Comparison of ENCODE assay signal across 1 cellular context in the genomic region with DNA sequence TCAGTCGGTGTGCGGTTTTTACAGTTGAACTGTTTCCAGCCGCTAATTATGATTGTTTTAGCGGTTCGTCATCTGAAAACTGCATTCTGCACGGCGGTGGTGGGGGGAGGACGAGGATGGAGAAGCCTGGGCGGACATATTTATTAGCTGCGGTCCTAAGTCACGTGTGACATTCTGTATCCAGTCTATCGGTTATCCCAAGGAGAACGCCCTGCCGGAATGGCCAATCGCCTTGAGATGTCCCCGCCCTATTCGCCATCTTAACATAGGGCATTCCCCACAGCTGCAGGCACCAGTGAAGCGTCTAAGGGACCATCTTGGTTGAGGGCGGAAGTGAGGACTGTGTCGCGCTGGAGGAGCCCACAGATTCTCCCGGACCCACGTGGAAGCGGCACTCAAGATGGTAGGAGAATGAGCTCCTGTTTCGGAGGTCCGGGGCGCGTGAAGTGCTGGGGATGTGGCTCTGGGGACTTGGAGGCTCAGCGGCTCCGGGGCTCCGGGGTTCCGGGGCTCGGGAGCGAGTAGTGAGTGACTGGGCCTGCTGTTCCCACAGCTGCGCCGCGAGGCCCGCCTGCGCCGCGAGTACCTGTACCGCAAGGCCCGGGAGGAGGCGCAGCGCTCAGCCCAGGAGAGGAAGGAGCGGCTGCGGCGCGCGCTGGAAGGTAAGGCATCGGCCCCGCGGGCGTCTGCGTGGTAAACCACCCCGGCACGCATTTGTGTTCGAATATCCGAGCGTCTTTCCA.
TF ChIP-seq lines count a peak whose summit lies in the region.

IMP4 (plus strand) TSS at position 365 of the 743 bp plus-strand sequence; CDS start at position 401, 36 bp downstream.

TF ChIP-seq in HepG2, 621 proteins besides CTCF, POLR2A, EP300 and RAD21 (continued from another document and continues in another):
- 0 out of 2 replicates have a peak, but pooled peaks have one; percentile 55 for TF ChIP-seq ZNF512 (CRISPR knock-in tag; IDR thresholded peaks at IDR 0.05)
- TF ChIP-seq TBL1XR1 (IDR thresholded peaks at IDR 0.05; ENCODE audit: borderline replicate concordance, low read length, partially characterized antibody) = no peak
- TF ChIP-seq ZNF615 (CRISPR knock-in tag; IDR thresholded peaks at IDR 0.05; ENCODE audit: borderline replicate concordance) = 0 out of 2 replicates have a peak, but pooled peaks have one; percentile 2
- TF ChIP-seq, protein P1, sequence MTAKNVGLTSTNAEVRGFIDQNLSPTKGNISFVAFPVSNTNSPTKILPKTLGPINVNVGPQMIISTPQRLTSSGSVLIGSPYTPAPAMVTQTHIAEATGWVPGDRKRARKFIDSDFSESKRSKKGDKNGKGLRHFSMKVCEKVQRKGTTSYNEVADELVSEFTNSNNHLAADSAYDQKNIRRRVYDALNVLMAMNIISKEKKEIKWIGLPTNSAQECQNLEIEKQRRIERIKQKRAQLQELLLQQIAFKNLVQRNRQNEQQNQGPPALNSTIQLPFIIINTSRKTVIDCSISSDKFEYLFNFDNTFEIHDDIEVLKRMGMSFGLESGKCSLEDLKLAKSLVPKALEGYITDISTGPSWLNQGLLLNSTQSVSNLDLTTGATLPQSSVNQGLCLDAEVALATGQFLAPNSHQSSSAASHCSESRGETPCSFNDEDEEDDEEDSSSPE (CRISPR knock-in tag; IDR thresholded peaks at IDR 0.05) = peak; percentile 55; the same call in 1 of the 2 replicates
- no peak for TF ChIP-seq CENPT (CRISPR knock-in tag; IDR thresholded peaks at IDR 0.05; ENCODE audit: low read depth)
- TF ChIP-seq ZNF101 (CRISPR knock-in tag; IDR thresholded peaks at IDR 0.05; ENCODE audit: borderline replicate concordance, low read depth) = no peak
- TF ChIP-seq HOXA9 (CRISPR knock-in tag; IDR thresholded peaks at IDR 0.05; ENCODE audit: borderline replicate concordance) = no peak
- peak; percentile 71 for TF ChIP-seq ARID3A (IDR thresholded peaks at IDR 0.05; ENCODE audit: low read depth, low read length)
- TF ChIP-seq, protein P2, sequence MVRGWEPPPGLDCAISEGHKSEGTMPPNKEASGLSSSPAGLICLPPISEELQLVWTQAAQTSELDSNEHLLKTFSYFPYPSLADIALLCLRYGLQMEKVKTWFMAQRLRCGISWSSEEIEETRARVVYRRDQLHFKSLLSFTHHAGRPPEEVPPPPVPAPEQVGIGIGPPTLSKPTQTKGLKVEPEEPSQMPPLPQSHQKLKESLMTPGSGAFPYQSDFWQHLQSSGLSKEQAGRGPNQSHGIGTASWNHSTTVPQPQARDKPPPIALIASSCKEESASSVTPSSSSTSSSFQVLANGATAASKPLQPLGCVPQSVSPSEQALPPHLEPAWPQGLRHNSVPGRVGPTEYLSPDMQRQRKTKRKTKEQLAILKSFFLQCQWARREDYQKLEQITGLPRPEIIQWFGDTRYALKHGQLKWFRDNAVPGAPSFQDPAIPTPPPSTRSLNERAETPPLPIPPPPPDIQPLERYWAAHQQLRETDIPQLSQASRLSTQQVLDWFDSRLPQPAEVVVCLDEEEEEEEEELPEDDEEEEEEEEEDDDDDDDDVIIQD (CRISPR knock-in tag; IDR thresholded peaks at IDR 0.05; ENCODE audit: low read depth) = no peak
- peak; percentile 16; the same call in 1 of the 2 replicates for TF ChIP-seq NCOR1 (IDR thresholded peaks at IDR 0.05; ENCODE audit: borderline replicate concordance, low read length)
- TF ChIP-seq TOE1 (CRISPR knock-in tag; IDR thresholded peaks at IDR 0.05) = no peak; the same call in 1 of the 2 replicates
- TF ChIP-seq ZNF777 (CRISPR knock-in tag; IDR thresholded peaks at IDR 0.05) = no peak; the same call in 1 of the 2 replicates
- TF ChIP-seq, protein P3, sequence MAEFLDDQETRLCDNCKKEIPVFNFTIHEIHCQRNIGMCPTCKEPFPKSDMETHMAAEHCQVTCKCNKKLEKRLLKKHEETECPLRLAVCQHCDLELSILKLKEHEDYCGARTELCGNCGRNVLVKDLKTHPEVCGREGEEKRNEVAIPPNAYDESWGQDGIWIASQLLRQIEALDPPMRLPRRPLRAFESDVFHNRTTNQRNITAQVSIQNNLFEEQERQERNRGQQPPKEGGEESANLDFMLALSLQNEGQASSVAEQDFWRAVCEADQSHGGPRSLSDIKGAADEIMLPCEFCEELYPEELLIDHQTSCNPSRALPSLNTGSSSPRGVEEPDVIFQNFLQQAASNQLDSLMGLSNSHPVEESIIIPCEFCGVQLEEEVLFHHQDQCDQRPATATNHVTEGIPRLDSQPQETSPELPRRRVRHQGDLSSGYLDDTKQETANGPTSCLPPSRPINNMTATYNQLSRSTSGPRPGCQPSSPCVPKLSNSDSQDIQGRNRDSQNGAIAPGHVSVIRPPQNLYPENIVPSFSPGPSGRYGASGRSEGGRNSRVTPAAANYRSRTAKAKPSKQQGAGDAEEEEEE (CRISPR knock-in tag; IDR thresholded peaks at IDR 0.05; ENCODE audit: borderline replicate concordance) = no peak
- peak; percentile 89 for TF ChIP-seq ASH2L (IDR thresholded peaks at IDR 0.05; ENCODE audit: insufficient read length, low read depth, low read length)
- TF ChIP-seq HNF1B (CRISPR knock-in tag; IDR thresholded peaks at IDR 0.05) = peak; percentile 34; the same call in 1 of the 2 replicates
- TF ChIP-seq KDM4B (CRISPR knock-in tag; IDR thresholded peaks at IDR 0.05) = peak; percentile 17; the same call in 1 of the 2 replicates
- TF ChIP-seq RBAK (CRISPR knock-in tag; IDR thresholded peaks at IDR 0.05) = peak; percentile 17; the same call in 1 of the 2 replicates
- peak; percentile 99 for TF ChIP-seq MAX (IDR thresholded peaks at IDR 0.05)
- no peak; the same call in 1 of the 2 replicates for TF ChIP-seq ZNF704 (CRISPR knock-in tag; IDR thresholded peaks at IDR 0.05; ENCODE audit: borderline replicate concordance)
- TF ChIP-seq, protein P4, sequence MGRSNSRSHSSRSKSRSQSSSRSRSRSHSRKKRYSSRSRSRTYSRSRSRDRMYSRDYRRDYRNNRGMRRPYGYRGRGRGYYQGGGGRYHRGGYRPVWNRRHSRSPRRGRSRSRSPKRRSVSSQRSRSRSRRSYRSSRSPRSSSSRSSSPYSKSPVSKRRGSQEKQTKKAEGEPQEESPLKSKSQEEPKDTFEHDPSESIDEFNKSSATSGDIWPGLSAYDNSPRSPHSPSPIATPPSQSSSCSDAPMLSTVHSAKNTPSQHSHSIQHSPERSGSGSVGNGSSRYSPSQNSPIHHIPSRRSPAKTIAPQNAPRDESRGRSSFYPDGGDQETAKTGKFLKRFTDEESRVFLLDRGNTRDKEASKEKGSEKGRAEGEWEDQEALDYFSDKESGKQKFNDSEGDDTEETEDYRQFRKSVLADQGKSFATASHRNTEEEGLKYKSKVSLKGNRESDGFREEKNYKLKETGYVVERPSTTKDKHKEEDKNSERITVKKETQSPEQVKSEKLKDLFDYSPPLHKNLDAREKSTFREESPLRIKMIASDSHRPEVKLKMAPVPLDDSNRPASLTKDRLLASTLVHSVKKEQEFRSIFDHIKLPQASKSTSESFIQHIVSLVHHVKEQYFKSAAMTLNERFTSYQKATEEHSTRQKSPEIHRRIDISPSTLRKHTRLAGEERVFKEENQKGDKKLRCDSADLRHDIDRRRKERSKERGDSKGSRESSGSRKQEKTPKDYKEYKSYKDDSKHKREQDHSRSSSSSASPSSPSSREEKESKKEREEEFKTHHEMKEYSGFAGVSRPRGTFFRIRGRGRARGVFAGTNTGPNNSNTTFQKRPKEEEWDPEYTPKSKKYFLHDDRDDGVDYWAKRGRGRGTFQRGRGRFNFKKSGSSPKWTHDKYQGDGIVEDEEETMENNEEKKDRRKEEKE (IDR thresholded peaks at IDR 0.05) = no peak
- 0 out of 2 replicates have a peak, but pooled peaks have one; percentile 48 for TF ChIP-seq HIC2 (CRISPR knock-in tag; IDR thresholded peaks at IDR 0.05; ENCODE audit: low read depth)
- TF ChIP-seq AFF4 (CRISPR knock-in tag; IDR thresholded peaks at IDR 0.05) = no peak
- peak; percentile 65; the same call in 1 of the 2 replicates for TF ChIP-seq PAX8 (CRISPR knock-in tag; IDR thresholded peaks at IDR 0.05; ENCODE audit: borderline replicate concordance)
- peak; percentile 34; the same call in 1 of the 2 replicates for TF ChIP-seq FOXJ3 (CRISPR knock-in tag; IDR thresholded peaks at IDR 0.05; ENCODE audit: borderline replicate concordance)
- peak; percentile 76 for TF ChIP-seq GFI1 (CRISPR knock-in tag; IDR thresholded peaks at IDR 0.05; ENCODE audit: borderline replicate concordance)
- no peak for TF ChIP-seq MAFK (conservative IDR thresholded peaks at IDR 0.05 in 1 of 2, IDR thresholded peaks at IDR 0.05 in 1 of 2; ENCODE audit: low read length in 2 of 2)
- peak; percentile 85 for TF ChIP-seq ZNF670 (CRISPR knock-in tag; IDR thresholded peaks at IDR 0.05; ENCODE audit: borderline replicate concordance)
- no peak for TF ChIP-seq ELF3 (CRISPR knock-in tag; IDR thresholded peaks at IDR 0.05)
- TF ChIP-seq KDM2A (CRISPR knock-in tag; IDR thresholded peaks at IDR 0.05; ENCODE audit: borderline replicate concordance, low read depth) = peak; percentile 79
